ENCODE assay signal across 21 cellular contexts in genomic region chr17:48704521-48704920, GRCh38. TPM values are rescaled to one million over a fixed set of nuclear protein-coding genes. Genes with fewer than 3 reads are reported as not detected.
A peak's percentile ranks its signal among the peaks of the same experiment; 100 is the strongest.
DNase-seq lines count a peak whose midpoint lies in the region; TF ChIP-seq lines count a peak whose summit lies in the region.
"Had no signal": no experiment of that assay in that cellular context is flagged by ENCODE, and none has a peak within 500 bp of the region (broad histone marks: within the 10 kb centered on the region; RNA-seq: fewer than 3 reads in every experiment).

No MANE protein-coding gene starts in this region.

- H3K9me3 Mint-ChIP-seq in H9 = no peaks in the 10 kb centered on the region; a peak in 1 of 5 replicates
- H3K9me3 Mint-ChIP-seq: T-helper 1 cell treated with Interleukin-12 subunit alpha and Interleukin-12 subunit beta and Interleukin-4 antibody, amounts not matched to agents 30 μg/mL and 1 μg/mL, for 36 hours had no signal

- H3K79me1 ChIP-seq in H9 (ENCODE audit: insufficient read depth, low read depth, low read length, poor library complexity, severe bottlenecking) = no peaks in the 10 kb centered on the region

- H2BK15ac ChIP-seq in H9 (ENCODE audit: low read depth, low read length) = no peak overlapping the region

- no peak overlapping the region for H4K5ac ChIP-seq in H9 (ENCODE audit: insufficient read length, low read depth, low read length)

- H3K14ac ChIP-seq in H9 (ENCODE audit: insufficient read depth, low read length) = no peak overlapping the region

- no peak overlapping the region for H2BK5ac ChIP-seq in H9 (ENCODE audit: insufficient read length, low read length)

- no peaks in the 10 kb centered on the region for H3K79me2 ChIP-seq in H9 (ENCODE audit: insufficient read depth, low read length)

- no peak overlapping the region for H3K27ac ChIP-seq in H9 (ENCODE audit: insufficient read length, low read depth, low read length)
- no peak overlapping the region for H3K27ac ChIP-seq in WERI-Rb-1
- H3K27ac ChIP-seq: GM23248 had no signal

- peak overlapping the region; percentile 23 for H2AFZ ChIP-seq in H9 (ENCODE audit: low read length)
- H2AFZ ChIP-seq: GM23248 had no signal

- peak overlapping the region; percentile 26 for H2BK20ac ChIP-seq in H9 (ENCODE audit: low read depth, low read length, poor library complexity, severe bottlenecking)

- H3K4ac ChIP-seq in H9 (ENCODE audit: low read depth, low read length) = no peak overlapping the region

- H3K4me1 Mint-ChIP-seq in H9 = peaks cover 0 to under 1% of the 10 kb centered on the region in 2 experiments; a peak in 1 of 4 replicates

- H3T11ph ChIP-seq in H9 (ENCODE audit: low read length) = no peak overlapping the region

- no peak overlapping the region for H3K18ac ChIP-seq in H9 (ENCODE audit: insufficient read length, low read depth, low read length)

- no peaks in the 10 kb centered on the region; a peak in 1 of 7 replicates for H3K36me3 Mint-ChIP-seq in H9 (ENCODE audit: insufficient read depth in 1 of 3, low read depth in 3 of 3)

- H3K27ac Mint-ChIP-seq in H9 = no peak overlapping the region
- H3K27ac Mint-ChIP-seq: T-helper 1 cell treated with Interleukin-12 subunit alpha and Interleukin-12 subunit beta and Interleukin-4 antibody, amounts not matched to agents 30 μg/mL and 1 μg/mL, for 36 hours had no signal

- no peak overlapping the region for H3K23ac ChIP-seq in H9 (ENCODE audit: insufficient read length, low read depth, low read length)

- H3K56ac ChIP-seq in H9 (ENCODE audit: insufficient read length, low read depth, low read length) = no peak overlapping the region

- peaks cover 3% of the 10 kb centered on the region for H4K20me1 ChIP-seq in H9 (ENCODE audit: control insufficient read depth, insufficient read depth, insufficient read length)

- H3K27me3 Mint-ChIP-seq in H9 (ENCODE audit: low read depth) = peaks cover 92% of the 10 kb centered on the region

- peaks cover 2% of the 10 kb centered on the region; the same call in 1 of the 2 replicates for H3K4me1 ChIP-seq in H9 (ENCODE audit: insufficient read depth, low read length)
- H3K4me1 ChIP-seq: BE2C had no signal

- H3K27me3 ChIP-seq in H9 (ENCODE audit: insufficient read depth, low read length) = no peaks in the 10 kb centered on the region; the same call in 1 of the 2 replicates
- H3K27me3 ChIP-seq in WERI-Rb-1 (ENCODE audit: insufficient read depth, low read depth, severe bottlenecking) = peaks cover 99% of the 10 kb centered on the region

- DNase-seq in NCI-H748 (lab: John Stamatoyannopoulos, UW; ENCODE audit: unreplicated experiment) (peak; percentile 37), NCI-H748 treated with DMSO at 0.1 percent for 48 hours (lab: John Stamatoyannopoulos, UW) (no peak), H9 (no peak), NCI-H524 (lab: John Stamatoyannopoulos, UW) (peak; percentile 29 to 56), islet precursor cell (peak; percentile 86), activated gamma-delta T cell (lab: John Stamatoyannopoulos, UW) (no peak), WERI-Rb-1 (no peak)
- no peak for DNase-seq in activated CD8-positive, alpha-beta memory T cell treated with anti-CD3 and anti-CD28 coated beads, Interleukin-2, amount 50 U/mL, for 4 hours
- DNase-seq: BE2C, GM23248, HCEC 1CT, KBM-7, MM.1S, NCI-H1048, NCI-H2171, NCI-H446, NCI-H774, Right ventricle myocardium superior had no signal

- H3K9me3 ChIP-seq in H9 (ENCODE audit: control insufficient read depth, low read depth, low read length) (no peaks in the 10 kb centered on the region), WERI-Rb-1 (ENCODE audit: severe bottlenecking) (peaks cover 12% of the 10 kb centered on the region)
- H3K9me3 ChIP-seq: BE2C had no signal

- H4K91ac ChIP-seq in H9 (ENCODE audit: insufficient read length, low read depth, low read length) = no peak overlapping the region

- H2AK5ac ChIP-seq in H9 (ENCODE audit: insufficient read length, low read length) = no peak overlapping the region

- no peak overlapping the region for H3K4me2 ChIP-seq in H9 (ENCODE audit: insufficient read depth, insufficient read length, low read length)

- no peaks in the 10 kb centered on the region for H3K36me3 ChIP-seq in WERI-Rb-1
- H3K36me3 ChIP-seq: BE2C had no signal

- WGBS in H9 (ENCODE audit: extremely low coverage, insufficient read length, low lambda C conversion rate) = no CpG with 5 or more reads among the region's 5 CpGs

- no peak overlapping the region for H3K4me3 Mint-ChIP-seq in H9
- H3K4me3 Mint-ChIP-seq: T-helper 1 cell treated with Interleukin-12 subunit alpha and Interleukin-12 subunit beta and Interleukin-4 antibody, amounts not matched to agents 30 μg/mL and 1 μg/mL, for 36 hours had no signal

- no peaks in the 10 kb centered on the region for H3K23me2 ChIP-seq in H9 (ENCODE audit: insufficient read length, low read depth, low read length, poor library complexity, severe bottlenecking)

- no peak for TF ChIP-seq CTCF in H9 (conservative IDR thresholded peaks at IDR 0.05)
- TF ChIP-seq CTCF in WERI-Rb-1 (IDR thresholded peaks at IDR 0.05; ENCODE audit: low read depth, low read length) = no peak

- H2BK12ac ChIP-seq in H9 (ENCODE audit: insufficient read length, low read depth, low read length) = no peak overlapping the region

- H4K8ac ChIP-seq in H9 (replicated peaks; ENCODE audit: insufficient read length, low read depth, low read length) = no peak overlapping the region

- H3K4me3 ChIP-seq in WERI-Rb-1 (ENCODE audit: low read depth, low read length) = no peak overlapping the region
- H3K4me3 ChIP-seq: GM23248 had no signal

- no peak overlapping the region for H2BK120ac ChIP-seq in H9 (ENCODE audit: low read depth, low read length, poor library complexity, severe bottlenecking)

- no peak overlapping the region for H3K9ac ChIP-seq in H9 (ENCODE audit: extremely low read depth, insufficient read length, low read length)
- H3K9ac ChIP-seq: GM23248 had no signal

RNA-seq across cellular contexts. Expression of gene PRAC1, which starts 17.8 kb away (rescaled TPM):
- not detected in 2 replicates for total RNA-seq in H9 (2021)
- total RNA-seq: GM23248, HT1080, Right ventricle myocardium superior, RPMI7951 had no signal

RNA-seq across cellular contexts. Expression of gene PRAC2, which starts 18.5 kb away (rescaled TPM):
- not detected in 2 replicates for total RNA-seq in H9 (2021)
- total RNA-seq: GM23248, HT1080, Right ventricle myocardium superior had no signal

RNA-seq across cellular contexts. Expression of gene HOXB13, which starts 24.0 kb away (rescaled TPM):
- total RNA-seq in H9 (2021) = not detected in 2 replicates
- total RNA-seq: GM23248, Right ventricle myocardium superior had no signal

Comparison
In these comparisons a context has a peak if more than half of its experiments do, and no peak if none do; other contexts are left out.
1. DNase-seq: peak in NCI-H748 (single experiment), NCI-H524 (2 of 2) and islet precursor cell (single experiment); none in NCI-H748 treated with DMSO at 0.1 percent for 48 hours (single experiment), H9 (single experiment), activated CD8-positive, alpha-beta memory T cell treated with anti-CD3 and anti-CD28 coated beads, Interleukin-2, amount 50 U/mL, for 4 hours (single experiment), activated gamma-delta T cell (single experiment) and WERI-Rb-1 (single experiment).